In genomic region chr7:132410385-132410784, GRCh38 we compare ENCODE assay signal across 1 cellular context.
A peak's percentile ranks its signal among the peaks of the same experiment; 100 is the strongest.
TF ChIP-seq lines count a peak whose summit lies in the region.

No MANE protein-coding gene starts in this region.

TF ChIP-seq in K562, 482 proteins besides CTCF, POLR2A, EP300 and RAD21 (continued from another document):
- TF ChIP-seq BRF2 (IDR thresholded peaks at IDR 0.05; ENCODE audit: borderline replicate concordance, insufficient read depth, insufficient read length) (no peak), THRA (IDR thresholded peaks at IDR 0.05) (no peak), STAG1 (CRISPR knock-in tag; IDR thresholded peaks at IDR 0.05; ENCODE audit: borderline replicate concordance) (no peak), ATF2 (CRISPR knock-in tag; IDR thresholded peaks at IDR 0.05) (peak; percentile 29; the same call in 1 of the 2 replicates), JUND (IDR thresholded peaks at IDR 0.05; ENCODE audit: borderline replicate concordance, low read depth, low read length) (peak; percentile 31; the same call in 1 of the 2 replicates), JUND (tag; IDR thresholded peaks at IDR 0.05; ENCODE audit: borderline replicate concordance, low read depth, low read length) (peak; percentile 81; the same call in 2 of the 3 replicates), ZNF318 (IDR thresholded peaks at IDR 0.05; ENCODE audit: borderline replicate concordance in 1 of 2, low read depth in 1 of 2) (no peak), GABPB2 (CRISPR knock-in tag; conservative IDR thresholded peaks at IDR 0.05) (no peak), HLTF (IDR thresholded peaks at IDR 0.05) (no peak), BRF1 (IDR thresholded peaks at IDR 0.05; ENCODE audit: borderline replicate concordance, extremely low read depth, insufficient read length) (no peak), SMAD4 (CRISPR knock-in tag; conservative IDR thresholded peaks at IDR 0.05) (0 out of 2 replicates have a peak, but pooled peaks have one; percentile 14), PURB (CRISPR knock-in tag; IDR thresholded peaks at IDR 0.05; ENCODE audit: low read depth) (no peak)
- TF ChIP-seq, protein P1, sequence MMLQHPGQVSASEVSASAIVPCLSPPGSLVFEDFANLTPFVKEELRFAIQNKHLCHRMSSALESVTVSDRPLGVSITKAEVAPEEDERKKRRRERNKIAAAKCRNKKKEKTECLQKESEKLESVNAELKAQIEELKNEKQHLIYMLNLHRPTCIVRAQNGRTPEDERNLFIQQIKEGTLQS (IDR thresholded peaks at IDR 0.05) = peak; percentile 70
- TF ChIP-seq, protein P1 (CRISPR knock-in tag; conservative IDR thresholded peaks at IDR 0.05) = no peak
- TF ChIP-seq, protein P2, sequence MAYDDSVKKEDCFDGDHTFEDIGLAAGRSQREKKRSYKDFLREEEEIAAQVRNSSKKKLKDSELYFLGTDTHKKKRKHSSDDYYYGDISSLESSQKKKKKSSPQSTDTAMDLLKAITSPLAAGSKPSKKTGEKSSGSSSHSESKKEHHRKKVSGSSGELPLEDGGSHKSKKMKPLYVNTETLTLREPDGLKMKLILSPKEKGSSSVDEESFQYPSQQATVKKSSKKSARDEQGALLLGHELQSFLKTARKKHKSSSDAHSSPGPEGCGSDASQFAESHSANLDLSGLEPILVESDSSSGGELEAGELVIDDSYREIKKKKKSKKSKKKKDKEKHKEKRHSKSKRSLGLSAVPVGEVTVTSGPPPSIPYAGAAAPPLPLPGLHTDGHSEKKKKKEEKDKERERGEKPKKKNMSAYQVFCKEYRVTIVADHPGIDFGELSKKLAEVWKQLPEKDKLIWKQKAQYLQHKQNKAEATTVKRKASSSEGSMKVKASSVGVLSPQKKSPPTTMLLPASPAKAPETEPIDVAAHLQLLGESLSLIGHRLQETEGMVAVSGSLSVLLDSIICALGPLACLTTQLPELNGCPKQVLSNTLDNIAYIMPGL (CRISPR knock-in tag; IDR thresholded peaks at IDR 0.05) = no peak
- TF ChIP-seq, protein P3, sequence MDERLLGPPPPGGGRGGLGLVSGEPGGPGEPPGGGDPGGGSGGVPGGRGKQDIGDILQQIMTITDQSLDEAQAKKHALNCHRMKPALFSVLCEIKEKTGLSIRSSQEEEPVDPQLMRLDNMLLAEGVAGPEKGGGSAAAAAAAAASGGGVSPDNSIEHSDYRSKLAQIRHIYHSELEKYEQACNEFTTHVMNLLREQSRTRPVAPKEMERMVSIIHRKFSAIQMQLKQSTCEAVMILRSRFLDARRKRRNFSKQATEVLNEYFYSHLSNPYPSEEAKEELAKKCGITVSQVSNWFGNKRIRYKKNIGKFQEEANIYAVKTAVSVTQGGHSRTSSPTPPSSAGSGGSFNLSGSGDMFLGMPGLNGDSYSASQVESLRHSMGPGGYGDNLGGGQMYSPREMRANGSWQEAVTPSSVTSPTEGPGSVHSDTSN (CRISPR knock-in tag; IDR thresholded peaks at IDR 0.05; ENCODE audit: low read depth) = no peak
- TF ChIP-seq, protein P3 (tag; conservative IDR thresholded peaks at IDR 0.05; ENCODE audit: low read depth) = peak; percentile 46
